Comparison of ENCODE assay signal across 1 cellular context in the genomic region with DNA sequence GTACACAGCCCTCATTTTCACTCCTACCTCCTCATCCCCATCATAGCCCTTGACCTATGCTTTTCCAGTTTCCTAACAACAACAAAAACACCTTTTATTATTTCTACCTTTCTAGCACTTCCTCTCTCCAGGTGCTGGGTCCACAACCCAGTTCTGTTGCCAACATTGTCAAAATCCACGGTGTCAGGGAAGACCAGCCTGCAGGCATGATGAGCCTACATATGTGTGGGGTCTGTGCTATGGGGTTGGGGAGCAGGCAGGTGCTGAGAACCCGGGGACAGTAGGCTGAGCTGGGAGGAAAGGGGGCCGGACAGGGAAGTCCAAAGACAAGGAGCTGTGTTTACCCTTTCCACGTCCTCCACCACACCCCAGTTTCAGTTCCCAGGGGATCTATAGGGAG.
TF ChIP-seq lines count a peak whose summit lies in the region.

No MANE protein-coding gene starts in this region.

TF ChIP-seq in H1, 55 proteins besides CTCF, POLR2A, EP300 and RAD21:
- TF ChIP-seq NRF1 (IDR thresholded peaks at IDR 0.05; ENCODE audit: low read depth, low read length) (no peak), SIRT6 (IDR thresholded peaks at IDR 0.05; ENCODE audit: low read length) (no peak), YY1 (IDR thresholded peaks at IDR 0.05; ENCODE audit: low read depth, low read length) (no peak), POLR2AphosphoS5 (IDR thresholded peaks at IDR 0.05; ENCODE audit: low read depth, low read length) (no peak), MAFK (IDR thresholded peaks at IDR 0.05; ENCODE audit: low read depth, low read length) (no peak), CHD1 (IDR thresholded peaks at IDR 0.05; ENCODE audit: low read depth, low read length) (no peak), CBX5 (IDR thresholded peaks at IDR 0.05; ENCODE audit: low read depth, low read length) (no peak), GABPA (IDR thresholded peaks at IDR 0.05; ENCODE audit: borderline replicate concordance, insufficient read depth, low read length) (no peak), ZNF274 (IDR thresholded peaks at IDR 0.05; ENCODE audit: borderline replicate concordance, extremely low read depth, low read length) (no peak), CREB1 (IDR thresholded peaks at IDR 0.05) (no peak), EZH2 (IDR thresholded peaks at IDR 0.05; ENCODE audit: low read depth, low read length, severe bottlenecking) (no peak), TEAD4 (IDR thresholded peaks at IDR 0.05; ENCODE audit: low read depth, low read length) (no peak), TAF7 (optimal IDR thresholded peaks at IDR 0.05; ENCODE audit: borderline replicate concordance, low read depth, low read length) (no peak), KDM4A (IDR thresholded peaks at IDR 0.05; ENCODE audit: low read depth, low read length, severe bottlenecking) (no peak)
- TF ChIP-seq, protein P1, sequence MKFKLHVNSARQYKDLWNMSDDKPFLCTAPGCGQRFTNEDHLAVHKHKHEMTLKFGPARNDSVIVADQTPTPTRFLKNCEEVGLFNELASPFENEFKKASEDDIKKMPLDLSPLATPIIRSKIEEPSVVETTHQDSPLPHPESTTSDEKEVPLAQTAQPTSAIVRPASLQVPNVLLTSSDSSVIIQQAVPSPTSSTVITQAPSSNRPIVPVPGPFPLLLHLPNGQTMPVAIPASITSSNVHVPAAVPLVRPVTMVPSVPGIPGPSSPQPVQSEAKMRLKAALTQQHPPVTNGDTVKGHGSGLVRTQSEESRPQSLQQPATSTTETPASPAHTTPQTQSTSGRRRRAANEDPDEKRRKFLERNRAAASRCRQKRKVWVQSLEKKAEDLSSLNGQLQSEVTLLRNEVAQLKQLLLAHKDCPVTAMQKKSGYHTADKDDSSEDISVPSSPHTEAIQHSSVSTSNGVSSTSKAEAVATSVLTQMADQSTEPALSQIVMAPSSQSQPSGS (IDR thresholded peaks at IDR 0.05; ENCODE audit: low read length), result no peak
- TF ChIP-seq, protein P2, sequence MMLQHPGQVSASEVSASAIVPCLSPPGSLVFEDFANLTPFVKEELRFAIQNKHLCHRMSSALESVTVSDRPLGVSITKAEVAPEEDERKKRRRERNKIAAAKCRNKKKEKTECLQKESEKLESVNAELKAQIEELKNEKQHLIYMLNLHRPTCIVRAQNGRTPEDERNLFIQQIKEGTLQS (IDR thresholded peaks at IDR 0.05; ENCODE audit: insufficient read depth, low read depth, low read length), result no peak
- TF ChIP-seq, protein P3, sequence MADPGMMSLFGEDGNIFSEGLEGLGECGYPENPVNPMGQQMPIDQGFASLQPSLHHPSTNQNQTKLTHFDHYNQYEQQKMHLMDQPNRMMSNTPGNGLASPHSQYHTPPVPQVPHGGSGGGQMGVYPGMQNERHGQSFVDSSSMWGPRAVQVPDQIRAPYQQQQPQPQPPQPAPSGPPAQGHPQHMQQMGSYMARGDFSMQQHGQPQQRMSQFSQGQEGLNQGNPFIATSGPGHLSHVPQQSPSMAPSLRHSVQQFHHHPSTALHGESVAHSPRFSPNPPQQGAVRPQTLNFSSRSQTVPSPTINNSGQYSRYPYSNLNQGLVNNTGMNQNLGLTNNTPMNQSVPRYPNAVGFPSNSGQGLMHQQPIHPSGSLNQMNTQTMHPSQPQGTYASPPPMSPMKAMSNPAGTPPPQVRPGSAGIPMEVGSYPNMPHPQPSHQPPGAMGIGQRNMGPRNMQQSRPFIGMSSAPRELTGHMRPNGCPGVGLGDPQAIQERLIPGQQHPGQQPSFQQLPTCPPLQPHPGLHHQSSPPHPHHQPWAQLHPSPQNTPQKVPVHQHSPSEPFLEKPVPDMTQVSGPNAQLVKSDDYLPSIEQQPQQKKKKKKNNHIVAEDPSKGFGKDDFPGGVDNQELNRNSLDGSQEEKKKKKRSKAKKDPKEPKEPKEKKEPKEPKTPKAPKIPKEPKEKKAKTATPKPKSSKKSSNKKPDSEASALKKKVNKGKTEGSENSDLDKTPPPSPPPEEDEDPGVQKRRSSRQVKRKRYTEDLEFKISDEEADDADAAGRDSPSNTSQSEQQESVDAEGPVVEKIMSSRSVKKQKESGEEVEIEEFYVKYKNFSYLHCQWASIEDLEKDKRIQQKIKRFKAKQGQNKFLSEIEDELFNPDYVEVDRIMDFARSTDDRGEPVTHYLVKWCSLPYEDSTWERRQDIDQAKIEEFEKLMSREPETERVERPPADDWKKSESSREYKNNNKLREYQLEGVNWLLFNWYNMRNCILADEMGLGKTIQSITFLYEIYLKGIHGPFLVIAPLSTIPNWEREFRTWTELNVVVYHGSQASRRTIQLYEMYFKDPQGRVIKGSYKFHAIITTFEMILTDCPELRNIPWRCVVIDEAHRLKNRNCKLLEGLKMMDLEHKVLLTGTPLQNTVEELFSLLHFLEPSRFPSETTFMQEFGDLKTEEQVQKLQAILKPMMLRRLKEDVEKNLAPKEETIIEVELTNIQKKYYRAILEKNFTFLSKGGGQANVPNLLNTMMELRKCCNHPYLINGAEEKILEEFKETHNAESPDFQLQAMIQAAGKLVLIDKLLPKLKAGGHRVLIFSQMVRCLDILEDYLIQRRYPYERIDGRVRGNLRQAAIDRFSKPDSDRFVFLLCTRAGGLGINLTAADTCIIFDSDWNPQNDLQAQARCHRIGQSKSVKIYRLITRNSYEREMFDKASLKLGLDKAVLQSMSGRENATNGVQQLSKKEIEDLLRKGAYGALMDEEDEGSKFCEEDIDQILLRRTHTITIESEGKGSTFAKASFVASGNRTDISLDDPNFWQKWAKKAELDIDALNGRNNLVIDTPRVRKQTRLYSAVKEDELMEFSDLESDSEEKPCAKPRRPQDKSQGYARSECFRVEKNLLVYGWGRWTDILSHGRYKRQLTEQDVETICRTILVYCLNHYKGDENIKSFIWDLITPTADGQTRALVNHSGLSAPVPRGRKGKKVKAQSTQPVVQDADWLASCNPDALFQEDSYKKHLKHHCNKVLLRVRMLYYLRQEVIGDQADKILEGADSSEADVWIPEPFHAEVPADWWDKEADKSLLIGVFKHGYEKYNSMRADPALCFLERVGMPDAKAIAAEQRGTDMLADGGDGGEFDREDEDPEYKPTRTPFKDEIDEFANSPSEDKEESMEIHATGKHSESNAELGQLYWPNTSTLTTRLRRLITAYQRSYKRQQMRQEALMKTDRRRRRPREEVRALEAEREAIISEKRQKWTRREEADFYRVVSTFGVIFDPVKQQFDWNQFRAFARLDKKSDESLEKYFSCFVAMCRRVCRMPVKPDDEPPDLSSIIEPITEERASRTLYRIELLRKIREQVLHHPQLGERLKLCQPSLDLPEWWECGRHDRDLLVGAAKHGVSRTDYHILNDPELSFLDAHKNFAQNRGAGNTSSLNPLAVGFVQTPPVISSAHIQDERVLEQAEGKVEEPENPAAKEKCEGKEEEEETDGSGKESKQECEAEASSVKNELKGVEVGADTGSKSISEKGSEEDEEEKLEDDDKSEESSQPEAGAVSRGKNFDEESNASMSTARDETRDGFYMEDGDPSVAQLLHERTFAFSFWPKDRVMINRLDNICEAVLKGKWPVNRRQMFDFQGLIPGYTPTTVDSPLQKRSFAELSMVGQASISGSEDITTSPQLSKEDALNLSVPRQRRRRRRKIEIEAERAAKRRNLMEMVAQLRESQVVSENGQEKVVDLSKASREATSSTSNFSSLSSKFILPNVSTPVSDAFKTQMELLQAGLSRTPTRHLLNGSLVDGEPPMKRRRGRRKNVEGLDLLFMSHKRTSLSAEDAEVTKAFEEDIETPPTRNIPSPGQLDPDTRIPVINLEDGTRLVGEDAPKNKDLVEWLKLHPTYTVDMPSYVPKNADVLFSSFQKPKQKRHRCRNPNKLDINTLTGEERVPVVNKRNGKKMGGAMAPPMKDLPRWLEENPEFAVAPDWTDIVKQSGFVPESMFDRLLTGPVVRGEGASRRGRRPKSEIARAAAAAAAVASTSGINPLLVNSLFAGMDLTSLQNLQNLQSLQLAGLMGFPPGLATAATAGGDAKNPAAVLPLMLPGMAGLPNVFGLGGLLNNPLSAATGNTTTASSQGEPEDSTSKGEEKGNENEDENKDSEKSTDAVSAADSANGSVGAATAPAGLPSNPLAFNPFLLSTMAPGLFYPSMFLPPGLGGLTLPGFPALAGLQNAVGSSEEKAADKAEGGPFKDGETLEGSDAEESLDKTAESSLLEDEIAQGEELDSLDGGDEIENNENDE (IDR thresholded peaks at IDR 0.05; ENCODE audit: insufficient replicate concordance, low read length), result no peak
TF ChIP-seq in H1: peak in this region for 0.
